Comparison of ENCODE assay signal across 24 cellular contexts in genomic region chr17:17060001-17060929, GRCh38. TPM values are rescaled to one million over a fixed set of nuclear protein-coding genes. Genes with fewer than 3 reads are reported as not detected.
DNase-seq lines count a peak whose midpoint lies in the region; ATAC-seq, FAIRE-seq and TF ChIP-seq lines count a peak whose summit lies in the region.
"Had no signal": no experiment of that assay in that cellular context is flagged by ENCODE, and none has a peak within 500 bp of the region (broad histone marks: within the 10 kb centered on the region; RNA-seq: fewer than 3 reads in every experiment).

No MANE protein-coding gene starts in this region.

- no peaks in the 10 kb centered on the region for H3K9me3 ChIP-seq in CD8-positive, alpha-beta T cell (ENCODE audit: low read length)
- H3K9me3 ChIP-seq in HepG2 (ENCODE audit: low read length) (no peaks in the 10 kb centered on the region), spleen (no peaks in the 10 kb centered on the region)
- H3K9me3 ChIP-seq: SK-N-SH, testis had no signal

- CTCF ChIA-PET in CD8-positive, alpha-beta T cell (lab: Charles Lee): no interaction called here
- CTCF ChIA-PET in HepG2 (lab: Yijun Ruan, JAX; ENCODE audit: low intra/inter-chr PET ratio, low total read pairs): no interaction called here

- no peak overlapping the region for H3K27ac ChIP-seq in CD8-positive, alpha-beta T cell (ENCODE audit: low read depth, low read length)
- H3K27ac ChIP-seq in HepG2 (ENCODE audit: extremely low read length, insufficient read depth, low read length) (no peak overlapping the region), spleen (peak overlapping the region in 1 of 8 donors; percentile 24)
- H3K27ac ChIP-seq: brain microvascular endothelial cell, testis had no signal

- no peak overlapping the region for H3K4me3 Mint-ChIP-seq in CD8-positive, alpha-beta T cell
- H3K4me3 Mint-ChIP-seq: activated naive CD8-positive, alpha-beta T cell treated with anti-CD3 and anti-CD28 coated beads, Interleukin-2, amount 50 U/mL, for 24 hours; activated T-cell treated with anti-CD3 and anti-CD28 coated beads, Interleukin-2, amount 50 U/mL, for 72 hours; nephron progenitor cell had no signal

- POLR2A ChIA-PET in CD8-positive, alpha-beta T cell (lab: Charles Lee): no interaction called here
- POLR2A ChIA-PET in HepG2 (lab: Yijun Ruan, JAX): no interaction called here

- H2AFZ ChIP-seq in HepG2 (ENCODE audit: low read length): no peak overlapping the region

- no peak for TF ChIP-seq CTCF in CD8-positive, alpha-beta T cell (IDR thresholded peaks at IDR 0.05)
- TF ChIP-seq CTCF in NB4 (IDR thresholded peaks at IDR 0.05; ENCODE audit: low read depth, low read length): no peak
- TF ChIP-seq CTCF in HepG2 (CRISPR knock-in tag; IDR thresholded peaks at IDR 0.05): no peak
- TF ChIP-seq CTCF in spleen (IDR thresholded peaks at IDR 0.05 in 8 of 11, conservative IDR thresholded peaks at IDR 0.05 in 3 of 11): no peak

- H3K36me3 ChIP-seq in CD8-positive, alpha-beta T cell (ENCODE audit: insufficient read depth, low read length): no peaks in the 10 kb centered on the region
- H3K36me3 ChIP-seq in HepG2 (replicated peaks in 1 of 2; ENCODE audit: control insufficient read depth in 1 of 2, insufficient read depth in 2 of 2, low read length in 2 of 2) (peaks cover 4 to 6% of the 10 kb centered on the region in 2 experiments; a peak in 2 of 5 replicates), spleen (peaks cover 0 to 33% (median 7%) of the 10 kb centered on the region in 6 donors)
- H3K36me3 ChIP-seq: brain microvascular endothelial cell had no signal

- H3K27me3 Mint-ChIP-seq in CD8-positive, alpha-beta T cell (ENCODE audit: low read depth): no peaks in the 10 kb centered on the region
- H3K27me3 Mint-ChIP-seq: activated naive CD8-positive, alpha-beta T cell treated with anti-CD3 and anti-CD28 coated beads, Interleukin-2, amount 50 U/mL, for 24 hours; progenitor cell of endocrine pancreas had no signal

- in situ Hi-C loops in HepG2 (cut with HindIII; ENCODE audit: extremely low pct_ligation_motif_present, low pct_unique_long_range_greater_than_20kb): no loop called here

- H3K27me3 ChIP-seq in CD8-positive, alpha-beta T cell (ENCODE audit: insufficient read depth, low read length): no peaks in the 10 kb centered on the region
- H3K27me3 ChIP-seq in HepG2 (ENCODE audit: control insufficient read depth in 1 of 2, insufficient read depth in 2 of 2, low read length in 2 of 2) (no peaks in the 10 kb centered on the region), spleen (replicated peaks in 1 of 7) (no peaks in the 10 kb centered on the region)
- H3K27me3 ChIP-seq: brain microvascular endothelial cell, testis had no signal

- H3K9me3 Mint-ChIP-seq in CD8-positive, alpha-beta T cell: no peaks in the 10 kb centered on the region
- H3K9me3 Mint-ChIP-seq: activated naive CD8-positive, alpha-beta T cell treated with anti-CD3 and anti-CD28 coated beads, Interleukin-2, amount 50 U/mL, for 24 hours; activated T-cell treated with anti-CD3 and anti-CD28 coated beads, Interleukin-2, amount 50 U/mL, for 72 hours; nephron progenitor cell had no signal

- peaks cover 52% of the 10 kb centered on the region for H3K4me1 Mint-ChIP-seq in CD8-positive, alpha-beta T cell (ENCODE audit: low read depth)

- DNase-seq in CD8-positive, alpha-beta T cell: no peak
- DNase-seq in NB4 (ENCODE audit: low read depth) (peak; percentile 53), HepG2 (ENCODE audit: low spot score) (no peak), spleen (peak; percentile 62), NCI-H1694 treated with DMSO at 0.1 percent for 48 hours (lab: John Stamatoyannopoulos, UW) (no peak), SIG-M5 treated with dmso at 0.1 percent for 504 hours (lab: John Stamatoyannopoulos, UW; ENCODE audit: unreplicated experiment) (no peak)
- DNase-seq: activated naive CD8-positive, alpha-beta T cell treated with anti-CD3 and anti-CD28 coated beads, Interleukin-2, amount 50 U/mL, for 24 hours; activated T-cell treated with anti-CD3 and anti-CD28 coated beads, Interleukin-2, amount 50 U/mL, for 72 hours; brain microvascular endothelial cell; cortex of kidney; DMS 273 treated with DMSO at 0.1 percent for 48 hours; kidney; mesenchymal stem cell; NCI-H1436; NCI-H748 treated with DMSO at 0.1 percent for 48 hours; nephron progenitor cell; SK-N-SH; T1000; testis had no signal

- peaks cover 3% of the 10 kb centered on the region; the same call in 1 of the 2 replicates for H4K20me1 ChIP-seq in HepG2 (ENCODE audit: insufficient read depth, low read length)

- H3K27ac Mint-ChIP-seq in CD8-positive, alpha-beta T cell: peak overlapping the region; percentile 37
- H3K27ac Mint-ChIP-seq: activated naive CD8-positive, alpha-beta T cell treated with anti-CD3 and anti-CD28 coated beads, Interleukin-2, amount 50 U/mL, for 24 hours; activated T-cell treated with anti-CD3 and anti-CD28 coated beads, Interleukin-2, amount 50 U/mL, for 72 hours; nephron progenitor cell; progenitor cell of endocrine pancreas had no signal

- TF ChIP-seq RAD21 in HepG2 (CRISPR knock-in tag; IDR thresholded peaks at IDR 0.05): no peak

- intact Hi-C loops in CD8-positive, alpha-beta T cell (cut with DNase I, micrococcal nuclease): no loop called here
- intact Hi-C loops in HepG2 (cut with micrococcal nuclease; ENCODE audit: unreplicated experiment): no loop called here
- intact Hi-C loops in spleen (cut with DNase I; ENCODE audit: low total_unique reads): no loop called here

- H3K4me3 ChIP-seq in CD8-positive, alpha-beta T cell (ENCODE audit: low read depth, low read length): no peak overlapping the region
- H3K4me3 ChIP-seq in NB4 (ENCODE audit: low read depth, low read length) (no peak overlapping the region), HepG2 (replicated peaks in 1 of 3; ENCODE audit: insufficient read depth in 1 of 3, low read depth in 2 of 3, low read length in 3 of 3) (no peak overlapping the region), spleen (no peak overlapping the region)
- H3K4me3 ChIP-seq: testis had no signal

- peaks cover 17% of the 10 kb centered on the region for H3K36me3 Mint-ChIP-seq in CD8-positive, alpha-beta T cell

- no peak for ATAC-seq in CD8-positive, alpha-beta T cell
- ATAC-seq in HepG2 (no peak), HG03139 (IDR thresholded peaks at IDR 0.05; ENCODE audit: unreplicated experiment) (no peak)
- ATAC-seq: activated naive CD8-positive, alpha-beta T cell treated with anti-CD3 and anti-CD28 coated beads, Interleukin-2, amount 50 U/mL, for 24 hours; activated T-cell treated with anti-CD3 and anti-CD28 coated beads, Interleukin-2, amount 50 U/mL, for 72 hours had no signal

- no peak overlapping the region for H3K4me2 ChIP-seq in HepG2 (ENCODE audit: low read depth, low read length)
- H3K4me2 ChIP-seq: SK-N-SH had no signal

- no peak for FAIRE-seq in HepG2 (lab: Jason Lieb, UNC)
- FAIRE-seq: endothelial cell of umbilical vein, GM12891, H1, kidney had no signal

- peaks cover 10% of the 10 kb centered on the region for H3K4me1 ChIP-seq in CD8-positive, alpha-beta T cell (ENCODE audit: insufficient read depth, low read length)
- no peaks in the 10 kb centered on the region for H3K4me1 ChIP-seq in HepG2 (ENCODE audit: insufficient read depth, low read length)
- peaks cover 24 to 99% (median 72%) of the 10 kb centered on the region in 6 donors for H3K4me1 ChIP-seq in spleen

- TF ChIP-seq POLR2A in NB4 (IDR thresholded peaks at IDR 0.05; ENCODE audit: extremely low read depth, insufficient read length) (no peak), HepG2 (IDR thresholded peaks at IDR 0.05; ENCODE audit: insufficient read depth in 1 of 2, low read depth in 2 of 2, low read length in 2 of 2) (no peak), spleen (IDR thresholded peaks at IDR 0.05) (no peak)

- no peak overlapping the region for H3K9ac ChIP-seq in HepG2 (ENCODE audit: insufficient read depth, low read depth, low read length)
- H3K9ac ChIP-seq: SK-N-SH had no signal

- TF ChIP-seq EP300 in HepG2 (IDR thresholded peaks at IDR 0.05; ENCODE audit: low read depth in 2 of 2, low read length in 2 of 2) (no peak), HepG2 (CRISPR knock-in tag; IDR thresholded peaks at IDR 0.05; ENCODE audit: borderline replicate concordance) (no peak)

- WGBS in HepG2 (ENCODE audit: low lambda C conversion rate): 82% methylated on average over 4 of the region's 10 CpGs
- WGBS in spleen, 5 donors: 75 to 88% (median 79%) methylated on average over 5 to 10 of the region's 10 CpGs

- peaks cover 34% of the 10 kb centered on the region for H3K79me2 ChIP-seq in HepG2 (ENCODE audit: insufficient read depth, low read length)

- no TSS peak for BruUV-seq in HepG2 (replicated peaks; lab: Mats Ljungman, UMichigan)

TF ChIP-seq in HepG2, 621 proteins besides CTCF, POLR2A, EP300 and RAD21:
- TF ChIP-seq ZBTB3 (CRISPR knock-in tag; IDR thresholded peaks at IDR 0.05; ENCODE audit: borderline replicate concordance, low read depth) (no peak), AGO2 (optimal IDR thresholded peaks at IDR 0.05; ENCODE audit: low read depth, low read length) (peak; percentile 24), ZNF263 (CRISPR knock-in tag; IDR thresholded peaks at IDR 0.05) (peak; percentile 81)

RNA-seq across cellular contexts. Expression of gene MPRIP, which starts 18.0 kb away (rescaled TPM):
- total RNA-seq in CD8-positive, alpha-beta T cell: 100 to 1,000 TPM; 146 to 149 TPM
- total RNA-seq in HepG2 (2016; rRNA removed; fragmentation: Illumina TruSeq; extraction: Trizol): 43.6 and 50.2 TPM in 2 replicates
- 15.5 and 22.4 TPM in 2 replicates for total RNA-seq in HepG2 (2016; cell fraction: cytosol; rRNA removed; fragmentation: Illumina TruSeq; extraction: Trizol; ENCODE audit: low read depth)
- total RNA-seq in HepG2 (2016; cell fraction: insoluble cytoplasmic fraction; rRNA removed; fragmentation: Illumina TruSeq; extraction: Trizol): 35.4 and 49.2 TPM in 2 replicates
- 44.2 and 45.8 TPM in 2 replicates for total RNA-seq in HepG2 (2016; cell fraction: membrane; rRNA removed; fragmentation: Illumina TruSeq; extraction: Trizol)
- 44.0 and 52.2 TPM in 2 replicates for total RNA-seq in HepG2 (2016; cell fraction: nucleus; rRNA removed; fragmentation: Illumina TruSeq; extraction: Trizol)
- polyA plus RNA-seq in HepG2 (2011; rRNA removed): 42.9 and 52.4 TPM in 2 replicates
- polyA plus RNA-seq in HepG2 (2011; cell fraction: cytosol; rRNA removed): 27.7 and 33.6 TPM in 2 replicates
- 64.4 and 73.7 TPM in 2 replicates for polyA plus RNA-seq in HepG2 (2011; cell fraction: nucleus; rRNA removed)
- polyA plus RNA-seq in HepG2 (2012): 45.3 and 47.7 TPM in 2 replicates
- polyA plus RNA-seq in HepG2 (2016; cell fraction: cytosol; fragmentation: Illumina TruSeq; extraction: Trizol; ENCODE audit: low read depth): 21.2 and 23.7 TPM in 2 replicates
- 54.0 and 64.3 TPM in 2 replicates for polyA plus RNA-seq in HepG2 (2016; cell fraction: insoluble cytoplasmic fraction; fragmentation: Illumina TruSeq; extraction: Trizol; ENCODE audit: low read depth)
- polyA plus RNA-seq in HepG2 (2016; cell fraction: membrane; fragmentation: Illumina TruSeq; extraction: Trizol; ENCODE audit: low read depth): 40.8 and 46.7 TPM in 2 replicates
- polyA plus RNA-seq in HepG2 (2016; cell fraction: nucleus; fragmentation: Illumina TruSeq; extraction: Trizol; ENCODE audit: insufficient read depth, low read depth): 98.9 and 100 TPM in 2 replicates
- polyA minus RNA-seq in HepG2 (2011; rRNA and poly(A)+ RNA removed; ENCODE audit: low replicate concordance): 85.4 and 275 TPM in 2 replicates
- 31.4 and 37.0 TPM in 2 replicates for polyA minus RNA-seq in HepG2 (2011; cell fraction: cytosol; rRNA and poly(A)+ RNA removed)
- 58.5 and 70.9 TPM in 2 replicates for polyA minus RNA-seq in HepG2 (2011; cell fraction: nucleus; rRNA and poly(A)+ RNA removed)
- 100 to 1,000 TPM; 120 to 309 (median 197) TPM for total RNA-seq in spleen
- 100 to 1,000 TPM in 1 of 3 donors, 10 to 100 TPM in 2; 52.3 to 114 (median 83.0) TPM for polyA plus RNA-seq in spleen

Comparison
In these comparisons a context has a peak if more than half of its experiments do, and no peak if none do; other contexts are left out.
1. DNase-seq: peak in NB4 (single experiment) and spleen (single experiment); none in CD8-positive, alpha-beta T cell (0 of 7), HepG2 (single experiment), NCI-H1694 treated with DMSO at 0.1 percent for 48 hours (single experiment) and SIG-M5 treated with dmso at 0.1 percent for 504 hours (single experiment).